Comparison of ENCODE assay signal across 8 cellular contexts in genomic region chr3:16174389-16174788, GRCh38. TPM values are rescaled to one million over a fixed set of nuclear protein-coding genes. Genes with fewer than 3 reads are reported as not detected.
A peak's percentile ranks its signal among the peaks of the same experiment; 100 is the strongest.
DNase-seq lines count a peak whose midpoint lies in the region; ATAC-seq and TF ChIP-seq lines count a peak whose summit lies in the region.

A gene with protein sequence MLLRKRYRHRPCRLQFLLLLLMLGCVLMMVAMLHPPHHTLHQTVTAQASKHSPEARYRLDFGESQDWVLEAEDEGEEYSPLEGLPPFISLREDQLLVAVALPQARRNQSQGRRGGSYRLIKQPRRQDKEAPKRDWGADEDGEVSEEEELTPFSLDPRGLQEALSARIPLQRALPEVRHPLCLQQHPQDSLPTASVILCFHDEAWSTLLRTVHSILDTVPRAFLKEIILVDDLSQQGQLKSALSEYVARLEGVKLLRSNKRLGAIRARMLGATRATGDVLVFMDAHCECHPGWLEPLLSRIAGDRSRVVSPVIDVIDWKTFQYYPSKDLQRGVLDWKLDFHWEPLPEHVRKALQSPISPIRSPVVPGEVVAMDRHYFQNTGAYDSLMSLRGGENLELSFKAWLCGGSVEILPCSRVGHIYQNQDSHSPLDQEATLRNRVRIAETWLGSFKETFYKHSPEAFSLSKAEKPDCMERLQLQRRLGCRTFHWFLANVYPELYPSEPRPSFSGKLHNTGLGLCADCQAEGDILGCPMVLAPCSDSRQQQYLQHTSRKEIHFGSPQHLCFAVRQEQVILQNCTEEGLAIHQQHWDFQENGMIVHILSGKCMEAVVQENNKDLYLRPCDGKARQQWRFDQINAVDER (plus strand): TSS chr3:16174680. CDS start chr3:16175152, 472 bp downstream.

- ATAC-seq in SK-N-SH treated with all-trans-retinoic acid at 6 μM for 48 hours: peak; percentile 89
- ATAC-seq in GM19395 (IDR thresholded peaks at IDR 0.05; ENCODE audit: unreplicated experiment): no peak

- peak; percentile 89 for DNase-seq in AG04450 (ENCODE audit: low read depth, low spot score)
- DNase-seq in fibroblast of villous mesenchyme (ENCODE audit: low read depth): peak; percentile 99
- peak in 55 of 56 donors; percentile 11 to 94 (median 80) for DNase-seq in nucleus accumbens (lab: John Stamatoyannopoulos, UW)
- no peak for DNase-seq in NCI-H748 treated with DMSO at 0.1 percent for 48 hours (lab: John Stamatoyannopoulos, UW)
- DNase-seq in RPMI8226: no peak
- no peak for DNase-seq in D341Med (ENCODE audit: low spot score)

- TF ChIP-seq CTCF in AG04450 (IDR thresholded peaks at IDR 0.05; ENCODE audit: low read depth, low read length) (no peak), fibroblast of villous mesenchyme (IDR thresholded peaks at IDR 0.05; ENCODE audit: insufficient read depth, low read depth, low read length) (no peak)

- H3K27ac ChIP-seq in AG04450 (ENCODE audit: low read depth, low read length): peak within 1 kb of the TSS; percentile 89

- CTCF ChIA-PET in AG04450 (lab: Charles Lee): interaction anchor here (1.0 to 8.3 kb wide), 2 partner anchors 126 to 361 kb away, joined by 3 to 119 read pairs; no protein-coding TSS in a partner anchor

- POLR2A ChIA-PET in AG04450 (lab: Yijun Ruan, JAX): interaction anchor here (1.0 to 1.6 kb wide), 8 partner anchors 34 to 192 kb away, joined by 3 to 13 read pairs (median 5); no protein-coding TSS in a partner anchor

- no peaks in the 10 kb centered on the region; the same call in 1 of the 2 replicates for H3K9me3 ChIP-seq in AG04450 (ENCODE audit: control insufficient read depth, insufficient read depth, low read length)

- no peaks in the 10 kb centered on the region for H3K27me3 ChIP-seq in AG04450 (ENCODE audit: control insufficient read depth, insufficient read depth, low read length)

- H3K4me3 ChIP-seq in AG04450 (ENCODE audit: low read depth, low read length): peak within 1 kb of the TSS; percentile 57
- peak within 1 kb of the TSS; percentile 15 for H3K4me3 ChIP-seq in fibroblast of villous mesenchyme (ENCODE audit: low read depth, low read length)

TF ChIP-seq in SK-N-SH treated with all-trans-retinoic acid at 6 μM for 48 hours, 23 proteins besides CTCF, POLR2A, EP300 and RAD21 (continues in another document):
- TF ChIP-seq GLIS3 (CRISPR knock-in tag; IDR thresholded peaks at IDR 0.05) (no peak), ZNF8 (CRISPR knock-in tag; IDR thresholded peaks at IDR 0.05) (no peak), OSR1 (CRISPR knock-in tag; IDR thresholded peaks at IDR 0.05) (no peak), ARNTL (CRISPR knock-in tag; IDR thresholded peaks at IDR 0.05; ENCODE audit: borderline replicate concordance, low read depth) (no peak), RARB (CRISPR knock-in tag; IDR thresholded peaks at IDR 0.05) (no peak), ESRRG (CRISPR knock-in tag; IDR thresholded peaks at IDR 0.05) (no peak), ZC3H10 (CRISPR knock-in tag; IDR thresholded peaks at IDR 0.05) (0 out of 2 replicates have a peak, but pooled peaks have one; percentile 8), CREB5 (CRISPR knock-in tag; IDR thresholded peaks at IDR 0.05; ENCODE audit: low read depth) (no peak), SNAI2 (CRISPR knock-in tag; IDR thresholded peaks at IDR 0.05) (no peak), PPARA (CRISPR knock-in tag; IDR thresholded peaks at IDR 0.05; ENCODE audit: borderline replicate concordance) (no peak), ISL1 (CRISPR knock-in tag; IDR thresholded peaks at IDR 0.05) (peak; percentile 17; the same call in 1 of the 2 replicates), ZNF70 (CRISPR knock-in tag; IDR thresholded peaks at IDR 0.05) (peak; percentile 91), CSDC2 (CRISPR knock-in tag; IDR thresholded peaks at IDR 0.05) (0 out of 2 replicates have a peak, but pooled peaks have one; percentile 57), BACH2 (CRISPR knock-in tag; IDR thresholded peaks at IDR 0.05; ENCODE audit: borderline replicate concordance) (no peak), ZNF565 (CRISPR knock-in tag; conservative IDR thresholded peaks at IDR 0.05; ENCODE audit: low read depth) (no peak), ZFP3 (CRISPR knock-in tag; IDR thresholded peaks at IDR 0.05) (no peak), CSRNP3 (CRISPR knock-in tag; IDR thresholded peaks at IDR 0.05) (no peak), TCF4 (CRISPR knock-in tag; IDR thresholded peaks at IDR 0.05; ENCODE audit: borderline replicate concordance) (peak; percentile 39; the same call in 1 of the 2 replicates), TOX (CRISPR knock-in tag; IDR thresholded peaks at IDR 0.05; ENCODE audit: borderline replicate concordance) (no peak; the same call in 1 of the 2 replicates)
- TF ChIP-seq, protein P1, sequence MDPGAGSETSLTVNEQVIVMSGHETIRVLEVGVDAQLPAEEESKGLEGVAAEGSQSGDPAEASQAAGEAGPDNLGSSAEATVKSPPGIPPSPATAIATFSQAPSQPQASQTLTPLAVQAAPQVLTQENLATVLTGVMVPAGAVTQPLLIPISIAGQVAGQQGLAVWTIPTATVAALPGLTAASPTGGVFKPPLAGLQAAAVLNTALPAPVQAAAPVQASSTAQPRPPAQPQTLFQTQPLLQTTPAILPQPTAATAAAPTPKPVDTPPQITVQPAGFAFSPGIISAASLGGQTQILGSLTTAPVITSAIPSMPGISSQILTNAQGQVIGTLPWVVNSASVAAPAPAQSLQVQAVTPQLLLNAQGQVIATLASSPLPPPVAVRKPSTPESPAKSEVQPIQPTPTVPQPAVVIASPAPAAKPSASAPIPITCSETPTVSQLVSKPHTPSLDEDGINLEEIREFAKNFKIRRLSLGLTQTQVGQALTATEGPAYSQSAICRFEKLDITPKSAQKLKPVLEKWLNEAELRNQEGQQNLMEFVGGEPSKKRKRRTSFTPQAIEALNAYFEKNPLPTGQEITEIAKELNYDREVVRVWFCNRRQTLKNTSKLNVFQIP (CRISPR knock-in tag; IDR thresholded peaks at IDR 0.05; ENCODE audit: borderline replicate concordance, low read depth): no peak
- TF ChIP-seq, protein P2, sequence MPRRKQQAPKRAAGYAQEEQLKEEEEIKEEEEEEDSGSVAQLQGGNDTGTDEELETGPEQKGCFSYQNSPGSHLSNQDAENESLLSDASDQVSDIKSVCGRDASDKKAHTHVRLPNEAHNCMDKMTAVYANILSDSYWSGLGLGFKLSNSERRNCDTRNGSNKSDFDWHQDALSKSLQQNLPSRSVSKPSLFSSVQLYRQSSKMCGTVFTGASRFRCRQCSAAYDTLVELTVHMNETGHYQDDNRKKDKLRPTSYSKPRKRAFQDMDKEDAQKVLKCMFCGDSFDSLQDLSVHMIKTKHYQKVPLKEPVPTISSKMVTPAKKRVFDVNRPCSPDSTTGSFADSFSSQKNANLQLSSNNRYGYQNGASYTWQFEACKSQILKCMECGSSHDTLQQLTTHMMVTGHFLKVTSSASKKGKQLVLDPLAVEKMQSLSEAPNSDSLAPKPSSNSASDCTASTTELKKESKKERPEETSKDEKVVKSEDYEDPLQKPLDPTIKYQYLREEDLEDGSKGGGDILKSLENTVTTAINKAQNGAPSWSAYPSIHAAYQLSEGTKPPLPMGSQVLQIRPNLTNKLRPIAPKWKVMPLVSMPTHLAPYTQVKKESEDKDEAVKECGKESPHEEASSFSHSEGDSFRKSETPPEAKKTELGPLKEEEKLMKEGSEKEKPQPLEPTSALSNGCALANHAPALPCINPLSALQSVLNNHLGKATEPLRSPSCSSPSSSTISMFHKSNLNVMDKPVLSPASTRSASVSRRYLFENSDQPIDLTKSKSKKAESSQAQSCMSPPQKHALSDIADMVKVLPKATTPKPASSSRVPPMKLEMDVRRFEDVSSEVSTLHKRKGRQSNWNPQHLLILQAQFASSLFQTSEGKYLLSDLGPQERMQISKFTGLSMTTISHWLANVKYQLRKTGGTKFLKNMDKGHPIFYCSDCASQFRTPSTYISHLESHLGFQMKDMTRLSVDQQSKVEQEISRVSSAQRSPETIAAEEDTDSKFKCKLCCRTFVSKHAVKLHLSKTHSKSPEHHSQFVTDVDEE (CRISPR knock-in tag; IDR thresholded peaks at IDR 0.05): 0 out of 2 replicates have a peak, but pooled peaks have one; percentile 42

RNA-seq across cellular contexts. Expression of the gene that starts here (rescaled TPM):
- 23.0 and 27.9 TPM in 2 replicates for polyA plus RNA-seq in AG04450 (2011; rRNA removed)
- polyA minus RNA-seq in AG04450 (2011; rRNA and poly(A)+ RNA removed): 43.3 and 59.2 TPM in 2 replicates
- 4.7 and 8.4 TPM in 2 replicates for total RNA-seq in fibroblast of villous mesenchyme

Comparison
In these comparisons a context has a peak if more than half of its experiments do, and no peak if none do; other contexts are left out.
1. DNase-seq: peak in AG04450 (single experiment), fibroblast of villous mesenchyme (single experiment) and nucleus accumbens (55 of 56); none in NCI-H748 treated with DMSO at 0.1 percent for 48 hours (single experiment), RPMI8226 (single experiment) and D341Med (single experiment).